Comparison of ENCODE assay signal across 12 cellular contexts in the genomic region with DNA sequence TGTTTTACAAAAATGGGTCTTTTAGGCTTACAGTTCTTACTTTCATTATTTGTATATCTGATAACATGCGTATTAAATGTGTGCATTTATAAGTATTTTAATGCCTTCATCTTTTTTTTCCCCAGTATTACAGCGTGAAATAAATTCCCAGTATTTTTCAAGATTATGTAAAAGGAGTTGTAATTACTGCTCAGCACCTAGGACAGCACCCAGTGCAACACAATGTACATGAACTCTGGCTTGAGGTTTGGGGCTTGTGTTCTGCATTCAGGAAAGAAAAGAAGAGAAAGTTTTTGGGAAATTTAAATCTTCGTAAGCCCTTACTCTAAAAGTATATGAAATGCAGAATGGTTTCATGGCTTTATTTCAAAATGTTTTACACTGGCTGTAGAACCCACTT. TPM values are rescaled to one million over a fixed set of nuclear protein-coding genes. Genes with fewer than 3 reads are reported as not detected.
DNase-seq lines count a peak whose midpoint lies in the region; TF ChIP-seq lines count a peak whose summit lies in the region.
"Had no signal": no experiment of that assay in that cellular context is flagged by ENCODE, and none has a peak within 500 bp of the region (broad histone marks: within the 10 kb centered on the region; RNA-seq: fewer than 3 reads in every experiment).

No MANE protein-coding gene starts in this region.

- H3F3A ChIP-seq in MM.1S (ENCODE audit: insufficient read depth, low read length) = no peaks in the 10 kb centered on the region

- no peak for TF ChIP-seq CTCF in coronary artery (IDR thresholded peaks at IDR 0.05)
- no peak for TF ChIP-seq CTCF in MM.1S (IDR thresholded peaks at IDR 0.05; ENCODE audit: low read length)

- no peak overlapping the region for H3K4me3 ChIP-seq in coronary artery
- H3K4me3 ChIP-seq in MM.1S (ENCODE audit: low read length) = no peak overlapping the region

- CTCF ChIA-PET in activated naive CD4-positive, alpha-beta T cell treated with anti-CD3 and anti-CD28 coated beads for 36 hours (lab: Charles Lee) = no interaction called here

- no peak overlapping the region for H3K4me3 Mint-ChIP-seq in activated naive CD4-positive, alpha-beta T cell treated with anti-CD3 and anti-CD28 coated beads for 36 hours

- peaks cover 60% of the 10 kb centered on the region for H3K4me1 Mint-ChIP-seq in activated naive CD4-positive, alpha-beta T cell treated with anti-CD3 and anti-CD28 coated beads for 36 hours (ENCODE audit: low read depth)

- peaks cover 31% of the 10 kb centered on the region for H3K36me3 Mint-ChIP-seq in activated naive CD4-positive, alpha-beta T cell treated with anti-CD3 and anti-CD28 coated beads for 36 hours (ENCODE audit: low read depth)

- no peak overlapping the region for H3K27ac ChIP-seq in coronary artery
- no peak overlapping the region for H3K27ac ChIP-seq in MM.1S (ENCODE audit: low read length)
- H3K27ac ChIP-seq: epithelial cell of prostate had no signal

- no peaks in the 10 kb centered on the region for H3K27me3 Mint-ChIP-seq in activated naive CD4-positive, alpha-beta T cell treated with anti-CD3 and anti-CD28 coated beads for 36 hours (ENCODE audit: low read depth)

- H3K79me2 ChIP-seq in MM.1S (ENCODE audit: low read length) = peaks cover 86% of the 10 kb centered on the region

- no peaks in the 10 kb centered on the region for H3K36me3 ChIP-seq in MM.1S (replicated peaks; ENCODE audit: insufficient read depth, low read length)

- H3K4me2 ChIP-seq in MM.1S (ENCODE audit: low read depth, low read length) = no peak overlapping the region

- no peaks in the 10 kb centered on the region for H3K9me3 ChIP-seq in MM.1S (replicated peaks; ENCODE audit: insufficient read depth, low read length)

- no peak overlapping the region for H2AFZ ChIP-seq in MM.1S (ENCODE audit: low read length)

- no peaks in the 10 kb centered on the region for H3K9me3 Mint-ChIP-seq in activated naive CD4-positive, alpha-beta T cell treated with anti-CD3 and anti-CD28 coated beads for 36 hours

- intact Hi-C loops in activated naive CD4-positive, alpha-beta T cell treated with anti-CD3 and anti-CD28 coated beads for 36 hours (cut with micrococcal nuclease) = no loop called here

- H4K20me1 ChIP-seq in MM.1S (ENCODE audit: insufficient read depth, low read length) = peaks cover 24% of the 10 kb centered on the region

- DNase-seq in activated naive CD4-positive, alpha-beta T cell treated with anti-CD3 and anti-CD28 coated beads for 36 hours = peak; percentile 12
- no peak for DNase-seq in activated naive CD4-positive, alpha-beta T cell treated with anti-CD3 and anti-CD28 coated beads, Interleukin-2, amount 50 U/mL, for 16 hours
- DNase-seq in RPMI7951 (ENCODE audit: low read depth) (peak; percentile 45), fibroblast of gingiva (ENCODE audit: low read depth) (peak; percentile 11), retina (peak; percentile 6), coronary artery (ENCODE audit: low spot score) (no peak), NCI-H1930 (lab: John Stamatoyannopoulos, UW) (no peak), MM.1S (no peak)
- DNase-seq: EL, kidney, NCI-H748 treated with DMSO at 0.1 percent for 48 hours had no signal

- H3K4me1 ChIP-seq in MM.1S (ENCODE audit: low read length) = no peaks in the 10 kb centered on the region

- no peaks in the 10 kb centered on the region for H3K9me2 ChIP-seq in MM.1S (replicated peaks; ENCODE audit: insufficient read depth, low read length)

- H3K27ac Mint-ChIP-seq in activated naive CD4-positive, alpha-beta T cell treated with anti-CD3 and anti-CD28 coated beads for 36 hours = no peak overlapping the region

- H3K9ac ChIP-seq in MM.1S (ENCODE audit: low read length) = no peak overlapping the region

- no peaks in the 10 kb centered on the region for H3K27me3 ChIP-seq in MM.1S (replicated peaks; ENCODE audit: insufficient read depth, low read length)

RNA-seq across cellular contexts. Expression of a gene that starts 16.7 kb away (rescaled TPM):
- total RNA-seq in activated naive CD4-positive, alpha-beta T cell treated with anti-CD3 and anti-CD28 coated beads for 36 hours = 10 to 100 TPM; 79.8 to 84.0 TPM
- total RNA-seq in RPMI7951 (2014; rRNA removed; shearing (Covaris generic)) = 71.0 and 87.6 TPM in 2 replicates

Comparison
In these comparisons a context has a peak if more than half of its experiments do, and no peak if none do; other contexts are left out.
1. DNase-seq: peak in activated naive CD4-positive, alpha-beta T cell treated with anti-CD3 and anti-CD28 coated beads for 36 hours (single experiment), RPMI7951 (single experiment), fibroblast of gingiva (single experiment) and retina (single experiment); none in activated naive CD4-positive, alpha-beta T cell treated with anti-CD3 and anti-CD28 coated beads, Interleukin-2, amount 50 U/mL, for 16 hours (single experiment), coronary artery (single experiment), NCI-H1930 (0 of 2) and MM.1S (single experiment).